9 cellular contexts compared by ENCODE assay signal in genomic region chr18:13465476-13465875, GRCh38.
DNase-seq lines count a peak whose midpoint lies in the region; ATAC-seq and TF ChIP-seq lines count a peak whose summit lies in the region.
"Had no signal": no experiment of that assay in that cellular context is flagged by ENCODE, and none has a peak within 500 bp of the region (broad histone marks: within the 10 kb centered on the region; RNA-seq: fewer than 3 reads in every experiment).

No MANE protein-coding gene starts in this region.

- H3K4me3 ChIP-seq in Peyer's patch: peak overlapping the region; percentile 24 to 41 (median 28)
- H3K4me3 ChIP-seq in heart left ventricle: peak overlapping the region in 5 of 12 donors; percentile 11 to 54 (median 15)
- H3K4me3 ChIP-seq in subcutaneous abdominal adipose tissue (ENCODE audit: low read depth in 1 of 5, low read length in 5 of 5): peak overlapping the region in 4 of 5 donors; percentile 2 to 41 (median 20)

- peak overlapping the region; percentile 6 to 72 (median 52) for H3K27ac ChIP-seq in Peyer's patch
- H3K27ac ChIP-seq in heart left ventricle: peak overlapping the region in 9 of 12 donors; percentile 21 to 88 (median 51)
- peak overlapping the region; percentile 57 for H3K27ac ChIP-seq in subcutaneous abdominal adipose tissue (ENCODE audit: low read depth, low read length)

- H3K27me3 Mint-ChIP-seq in activated CD4-positive, alpha-beta T cell treated with anti-CD3 and anti-CD28 coated beads, Interleukin-2, amount 10 ng/mL, durations not matched to agents 24 days and 14 days: no peaks in the 10 kb centered on the region

- WGBS in heart left ventricle, 4 donors: 57 to 63% (median 59%) methylated on average over 5 of the region's 5 CpGs

- H3K27me3 ChIP-seq in Peyer's patch (no peaks in the 10 kb centered on the region), heart left ventricle (no peaks in the 10 kb centered on the region), subcutaneous abdominal adipose tissue (ENCODE audit: control insufficient read depth in 5 of 5, insufficient read depth in 4 of 5, low read length in 5 of 5) (no peaks in the 10 kb centered on the region)

- H3K9ac ChIP-seq in subcutaneous abdominal adipose tissue (ENCODE audit: low read length in 5 of 5): no peak overlapping the region

- peaks cover 0 to 10% (median 0%) of the 10 kb centered on the region in 4 donors for H3K4me1 ChIP-seq in Peyer's patch
- peaks cover 0 to 58% (median 31%) of the 10 kb centered on the region in 12 donors for H3K4me1 ChIP-seq in heart left ventricle
- peaks cover 2 to 46% (median 17%) of the 10 kb centered on the region in 5 donors for H3K4me1 ChIP-seq in subcutaneous abdominal adipose tissue (ENCODE audit: control insufficient read depth in 5 of 5, insufficient read depth in 5 of 5, low read length in 5 of 5)

- TF ChIP-seq CTCF in Peyer's patch (IDR thresholded peaks at IDR 0.05): no peak
- no peak for TF ChIP-seq CTCF in heart left ventricle (IDR thresholded peaks at IDR 0.05)

- no peak for TF ChIP-seq POLR2A in Peyer's patch (IDR thresholded peaks at IDR 0.05)
- no peak for TF ChIP-seq POLR2A in heart left ventricle (IDR thresholded peaks at IDR 0.05)

- H3K36me3 Mint-ChIP-seq in activated CD4-positive, alpha-beta T cell treated with anti-CD3 and anti-CD28 coated beads, Interleukin-2, amount 10 ng/mL, durations not matched to agents 24 days and 14 days (ENCODE audit: low read depth): peaks cover 31% of the 10 kb centered on the region

- peak in 3 of 4 donors; percentile 46 to 59 (median 52) for ATAC-seq in heart left ventricle
- no peak for ATAC-seq in GM21423 (IDR thresholded peaks at IDR 0.05; ENCODE audit: unreplicated experiment)

- H3K36me3 ChIP-seq in Peyer's patch (no peaks in the 10 kb centered on the region), heart left ventricle (no peaks in the 10 kb centered on the region), subcutaneous abdominal adipose tissue (ENCODE audit: control insufficient read depth in 5 of 5, insufficient read depth in 5 of 5, low read length in 5 of 5) (no peaks in the 10 kb centered on the region)

- peak overlapping the region; percentile 90 for H3K4me3 Mint-ChIP-seq in activated CD4-positive, alpha-beta T cell treated with anti-CD3 and anti-CD28 coated beads, Interleukin-2, amount 10 ng/mL, durations not matched to agents 24 days and 14 days

- intact Hi-C loops in activated CD4-positive, alpha-beta T cell treated with anti-CD3 and anti-CD28 coated beads, Interleukin-2, amount 10 ng/mL, durations not matched to agents 24 days and 14 days (cut with micrococcal nuclease): loop anchor here (2.0 kb wide), 1 partner anchor 89 kb away; no protein-coding TSS in a partner anchor
- intact Hi-C loops in heart left ventricle (cut with DNase I): no loop called here

- H3K9me3 ChIP-seq in Peyer's patch: no peaks in the 10 kb centered on the region
- peaks cover 0 to 5% (median 0%) of the 10 kb centered on the region in 12 donors for H3K9me3 ChIP-seq in heart left ventricle
- peaks cover 0 to 2% (median 0%) of the 10 kb centered on the region in 5 donors for H3K9me3 ChIP-seq in subcutaneous abdominal adipose tissue (ENCODE audit: control insufficient read depth in 5 of 5, low read length in 5 of 5)

- H3K4me1 Mint-ChIP-seq in activated CD4-positive, alpha-beta T cell treated with anti-CD3 and anti-CD28 coated beads, Interleukin-2, amount 10 ng/mL, durations not matched to agents 24 days and 14 days: peaks cover 54% of the 10 kb centered on the region

- peaks cover 13% of the 10 kb centered on the region for H3K9me3 Mint-ChIP-seq in activated CD4-positive, alpha-beta T cell treated with anti-CD3 and anti-CD28 coated beads, Interleukin-2, amount 10 ng/mL, durations not matched to agents 24 days and 14 days

- H3K27ac Mint-ChIP-seq in activated CD4-positive, alpha-beta T cell treated with anti-CD3 and anti-CD28 coated beads, Interleukin-2, amount 10 ng/mL, durations not matched to agents 24 days and 14 days: peak overlapping the region; percentile 92

- DNase-seq in activated CD4-positive, alpha-beta T cell treated with anti-CD3 and anti-CD28 coated beads, Interleukin-2, amount 10 ng/mL, durations not matched to agents 24 days and 14 days: peak; percentile 68
- no peak for DNase-seq in activated CD4-positive, alpha-beta T cell treated with anti-CD3 and anti-CD28 coated beads, Interleukin-2, amount 50 U/mL, for 48 hours
- DNase-seq in Peyer's patch (no peak), heart left ventricle (no peak), DMS153 (lab: John Stamatoyannopoulos, UW) (no peak)
- DNase-seq in stimulated activated CD8-positive, alpha-beta memory T cell treated with anti-CD3 and anti-CD28 coated beads, Interleukin-4, amount 100 ng/mL, for 48 hours: no peak
- DNase-seq: retina had no signal
